ENCODE assay signal across 22 cellular contexts in the genomic region with DNA sequence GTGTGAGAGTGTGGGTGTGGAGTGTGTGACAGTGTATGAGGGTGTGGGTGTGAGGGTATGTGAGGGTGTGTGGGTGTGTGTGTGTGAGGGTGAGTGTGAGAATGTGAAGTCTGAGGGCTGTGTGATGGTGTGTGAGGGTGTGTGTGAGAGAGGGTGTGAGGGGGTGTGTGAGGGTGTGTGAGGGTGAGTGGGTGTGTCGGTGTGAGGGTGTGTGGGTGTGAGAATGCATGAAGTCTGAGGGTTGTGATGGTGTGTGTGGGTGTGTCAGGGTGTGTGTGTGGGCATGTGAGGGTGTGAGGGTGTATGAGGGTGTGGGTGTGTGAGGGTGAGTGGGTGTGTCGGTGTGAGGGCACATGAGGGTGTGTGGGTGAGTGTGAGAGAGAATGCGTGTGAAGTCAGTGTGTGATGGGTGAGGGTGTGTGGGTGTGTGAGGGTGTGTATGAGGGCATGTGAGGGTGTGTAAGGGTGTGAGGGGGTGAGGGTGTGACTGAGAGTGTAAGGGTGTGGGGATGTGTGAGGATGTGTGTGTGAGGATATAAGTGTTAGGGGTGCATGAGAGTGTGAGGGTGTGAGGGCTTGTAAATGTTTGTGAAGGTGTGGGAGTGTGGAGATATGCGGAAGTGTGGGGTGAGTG. TPM values are rescaled to one million over a fixed set of nuclear protein-coding genes. Genes with fewer than 3 reads are reported as not detected.
DNase-seq lines count a peak whose midpoint lies in the region; ATAC-seq, FAIRE-seq and TF ChIP-seq lines count a peak whose summit lies in the region.
"Had no signal": no experiment of that assay in that cellular context is flagged by ENCODE, and none has a peak within 500 bp of the region (broad histone marks: within the 10 kb centered on the region; RNA-seq: fewer than 3 reads in every experiment).

No MANE protein-coding gene starts in this region.

- H2AFZ ChIP-seq in Karpas-422 (ENCODE audit: low read length) (no peak overlapping the region), trophoblast cell (ENCODE audit: insufficient read depth, low read length, poor library complexity) (no peak overlapping the region)

- FAIRE-seq in GM12892 (lab: Jason Lieb, UNC): peak; percentile 90
- FAIRE-seq: D721Med, H54, RCC 7860, TTC549 had no signal

- DNase-seq in GM12892 (ENCODE audit: insufficient read length): no peak
- peak; percentile 52 for DNase-seq in Karpas-422
- peak; percentile 17 for DNase-seq in activated naive CD8-positive, alpha-beta T cell treated with anti-CD3 and anti-CD28 coated beads, Interleukin-2, amount 10 ng/mL, durations not matched to agents 7 days and 5 days
- DNase-seq in trophoblast cell: no peak
- DNase-seq in NCI-H1417 treated with DMSO at 0.1 percent for 48 hours (lab: John Stamatoyannopoulos, UW): no peak
- DNase-seq in left colon: no peak
- no peak for DNase-seq in NCI-H1092 treated with DMSO at 0.1 percent for 48 hours (lab: John Stamatoyannopoulos, UW)
- DNase-seq: activated CD4-positive, alpha-beta T cell treated with anti-CD3 and anti-CD28 coated beads for 36 hours; activated CD8-positive, alpha-beta memory T cell treated with anti-CD3 and anti-CD28 coated beads, Interleukin-2, amount 50 U/mL, for 48 hours; activated naive CD4-positive, alpha-beta T cell treated with anti-CD3 and anti-CD28 coated beads for 36 hours; heart left ventricle; NCI-H1694 treated with DMSO at 0.1 percent for 48 hours; NCI-H2227 treated with DMSO at 0.1 percent for 48 hours; NCI-H82; occipital lobe; retina; SK-N-SH had no signal

- H3K27ac ChIP-seq in Karpas-422 (ENCODE audit: low read length): peak overlapping the region; percentile 94
- H3K27ac ChIP-seq in trophoblast cell (ENCODE audit: low read depth, low read length): no peak overlapping the region
- H3K27ac ChIP-seq: heart left ventricle, tibial nerve had no signal

- peak overlapping the region; percentile 67 for H3K27ac Mint-ChIP-seq in activated naive CD8-positive, alpha-beta T cell treated with anti-CD3 and anti-CD28 coated beads, Interleukin-2, amount 10 ng/mL, durations not matched to agents 7 days and 5 days
- H3K27ac Mint-ChIP-seq: activated CD4-positive, alpha-beta T cell treated with anti-CD3 and anti-CD28 coated beads for 36 hours; activated naive CD4-positive, alpha-beta T cell treated with anti-CD3 and anti-CD28 coated beads for 36 hours had no signal

- H3K4me2 ChIP-seq in Karpas-422 (ENCODE audit: low read depth, low read length, poor library complexity, severe bottlenecking) (peak overlapping the region; percentile 1), trophoblast cell (ENCODE audit: low read length) (no peak overlapping the region)
- H3K4me2 ChIP-seq: SK-N-SH had no signal

- no peaks in the 10 kb centered on the region for H3K36me3 ChIP-seq in Karpas-422 (ENCODE audit: insufficient read depth, low read length)
- H3K36me3 ChIP-seq in trophoblast cell (ENCODE audit: control insufficient read depth in 1 of 2, insufficient read depth in 2 of 2, low read length in 2 of 2): no peaks in the 10 kb centered on the region
- H3K36me3 ChIP-seq: heart left ventricle, tibial nerve had no signal

- H4K8ac ChIP-seq in trophoblast cell (ENCODE audit: low read depth, low read length): no peak overlapping the region

- 100% methylated on average over 2 of the region's 4 CpGs for WGBS in trophoblast cell (ENCODE audit: extremely low coverage, insufficient coverage, insufficient read length)

- H3K9me2 ChIP-seq in Karpas-422 (replicated peaks; ENCODE audit: insufficient read depth, low read length): no peaks in the 10 kb centered on the region
- H3K9me2 ChIP-seq: SK-N-SH had no signal

- intact Hi-C loops in left colon (cut with DNase I, micrococcal nuclease): no loop called here

- no peak overlapping the region for H2AK5ac ChIP-seq in trophoblast cell (ENCODE audit: low read length)

- H3K4me3 Mint-ChIP-seq in activated naive CD8-positive, alpha-beta T cell treated with anti-CD3 and anti-CD28 coated beads, Interleukin-2, amount 10 ng/mL, durations not matched to agents 7 days and 5 days: no peak overlapping the region
- H3K4me3 Mint-ChIP-seq: activated CD4-positive, alpha-beta T cell treated with anti-CD3 and anti-CD28 coated beads for 36 hours; activated naive CD4-positive, alpha-beta T cell treated with anti-CD3 and anti-CD28 coated beads for 36 hours had no signal

- no peak overlapping the region for H3K4me3 ChIP-seq in Karpas-422 (ENCODE audit: low read length)
- H3K4me3 ChIP-seq in trophoblast cell (ENCODE audit: low read depth, low read length): peak overlapping the region; percentile 11
- H3K4me3 ChIP-seq: heart left ventricle, tibial nerve had no signal

- H2BK5ac ChIP-seq in trophoblast cell (ENCODE audit: low read depth, low read length, poor library complexity): no peak overlapping the region

- no peak overlapping the region for H3K23ac ChIP-seq in trophoblast cell (ENCODE audit: low read length)

- no peak overlapping the region for H4K12ac ChIP-seq in trophoblast cell (ENCODE audit: low read depth, low read length)

- no peak overlapping the region for H3K4ac ChIP-seq in trophoblast cell (ENCODE audit: low read depth, low read length)

- H2BK120ac ChIP-seq in trophoblast cell (ENCODE audit: insufficient read depth, low read length, poor library complexity): no peak overlapping the region

- H3K18ac ChIP-seq in trophoblast cell (ENCODE audit: low read length): no peak overlapping the region

- H3K9me3 Mint-ChIP-seq in activated naive CD8-positive, alpha-beta T cell treated with anti-CD3 and anti-CD28 coated beads, Interleukin-2, amount 10 ng/mL, durations not matched to agents 7 days and 5 days: peaks cover 9% of the 10 kb centered on the region
- H3K9me3 Mint-ChIP-seq: activated naive CD4-positive, alpha-beta T cell treated with anti-CD3 and anti-CD28 coated beads for 36 hours had no signal

- H3K9me3 ChIP-seq in Karpas-422 (ENCODE audit: low read length) (no peaks in the 10 kb centered on the region), trophoblast cell (ENCODE audit: insufficient read depth, low read depth, low read length) (peaks cover 37% of the 10 kb centered on the region)
- H3K9me3 ChIP-seq: heart left ventricle, SK-N-SH, tibial nerve had no signal

- H3K4me1 ChIP-seq in Karpas-422 (ENCODE audit: low read length) (peaks cover 63% of the 10 kb centered on the region), trophoblast cell (ENCODE audit: control insufficient read depth in 1 of 2, insufficient read depth in 2 of 2, low read length in 2 of 2) (no peaks in the 10 kb centered on the region)
- H3K4me1 ChIP-seq: heart left ventricle had no signal

- H3K27me3 Mint-ChIP-seq in activated naive CD8-positive, alpha-beta T cell treated with anti-CD3 and anti-CD28 coated beads, Interleukin-2, amount 10 ng/mL, durations not matched to agents 7 days and 5 days: no peaks in the 10 kb centered on the region

- no peaks in the 10 kb centered on the region for H3K4me1 Mint-ChIP-seq in activated naive CD8-positive, alpha-beta T cell treated with anti-CD3 and anti-CD28 coated beads, Interleukin-2, amount 10 ng/mL, durations not matched to agents 7 days and 5 days
- H3K4me1 Mint-ChIP-seq: activated CD4-positive, alpha-beta T cell treated with anti-CD3 and anti-CD28 coated beads for 36 hours had no signal

- no peaks in the 10 kb centered on the region for H4K20me1 ChIP-seq in Karpas-422 (ENCODE audit: insufficient read depth, low read depth, low read length)

- no peak overlapping the region for H2BK12ac ChIP-seq in trophoblast cell (ENCODE audit: low read length)

- no peak overlapping the region for H3K14ac ChIP-seq in trophoblast cell (ENCODE audit: low read length)

- no peak overlapping the region for H4K91ac ChIP-seq in trophoblast cell (ENCODE audit: low read depth, low read length)

- peak overlapping the region; percentile 58 for H3K9ac ChIP-seq in Karpas-422 (ENCODE audit: low read length)
- H3K9ac ChIP-seq in trophoblast cell (ENCODE audit: low read length): no peak overlapping the region
- H3K9ac ChIP-seq: SK-N-SH had no signal

- no peaks in the 10 kb centered on the region for H3K79me1 ChIP-seq in trophoblast cell (ENCODE audit: low read length)

- no peaks in the 10 kb centered on the region for H3K36me3 Mint-ChIP-seq in activated naive CD8-positive, alpha-beta T cell treated with anti-CD3 and anti-CD28 coated beads, Interleukin-2, amount 10 ng/mL, durations not matched to agents 7 days and 5 days

- H3K79me2 ChIP-seq in Karpas-422 (ENCODE audit: low read length): no peaks in the 10 kb centered on the region
- H3K79me2 ChIP-seq in trophoblast cell (ENCODE audit: control insufficient read depth, insufficient read depth, low read length, poor library complexity): no peaks in the 10 kb centered on the region

- H3K27me3 ChIP-seq in Karpas-422 (ENCODE audit: low read length) (no peaks in the 10 kb centered on the region), trophoblast cell (ENCODE audit: insufficient read depth, low read length) (no peaks in the 10 kb centered on the region)
- H3K27me3 ChIP-seq: heart left ventricle, tibial nerve had no signal

- TF ChIP-seq POLR2A in GM12892 (IDR thresholded peaks at IDR 0.05; ENCODE audit: low read depth, low read length): no peak

- POLR2A ChIA-PET in activated naive CD8-positive, alpha-beta T cell treated with anti-CD3 and anti-CD28 coated beads, Interleukin-2, amount 10 ng/mL, durations not matched to agents 7 days and 5 days (lab: Charles Lee): no interaction called here

- ATAC-seq in activated naive CD8-positive, alpha-beta T cell treated with anti-CD3 and anti-CD28 coated beads, Interleukin-2, amount 10 ng/mL, durations not matched to agents 7 days and 5 days (ENCODE audit: low read depth): no peak
- ATAC-seq in left colon: no peak
- ATAC-seq: activated CD4-positive, alpha-beta T cell treated with anti-CD3 and anti-CD28 coated beads for 36 hours; heart left ventricle had no signal

RNA-seq across cellular contexts. Expression of gene TMEM121, which starts 36.4 kb away (rescaled TPM):
- polyA plus RNA-seq in GM12892 (2012; ENCODE audit: missing spikeins): not detected
- 0.18 TPM in 1 of 2 replicates, not detected in the other for total RNA-seq in Karpas-422 (2014; rRNA removed; shearing (Covaris generic); ENCODE audit: low replicate concordance)
- 1 to 10 TPM; 8.1 to 8.8 TPM for total RNA-seq in activated naive CD8-positive, alpha-beta T cell treated with anti-CD3 and anti-CD28 coated beads, Interleukin-2, amount 10 ng/mL, durations not matched to agents 7 days and 5 days
- 0.12 TPM in 2 replicates for polyA plus RNA-seq in trophoblast cell (2013)
- under 1 TPM; 0.37 to 0.95 TPM for total RNA-seq in left colon

Comparison
In these comparisons a context has a peak if more than half of its experiments do, and no peak if none do; other contexts are left out.
1. DNase-seq: peak in Karpas-422 (single experiment) and activated naive CD8-positive, alpha-beta T cell treated with anti-CD3 and anti-CD28 coated beads, Interleukin-2, amount 10 ng/mL, durations not matched to agents 7 days and 5 days (single experiment); none in GM12892 (single experiment), trophoblast cell (0 of 2), NCI-H1417 treated with DMSO at 0.1 percent for 48 hours (single experiment), left colon (0 of 2) and NCI-H1092 treated with DMSO at 0.1 percent for 48 hours (single experiment).